In genomic region chr1:84037758-84038611, GRCh38 we compare ENCODE assay signal across 3 cellular contexts.
TF ChIP-seq lines count a peak whose summit lies in the region.

No MANE protein-coding gene starts in this region.

TF ChIP-seq in GM23338, 12 proteins besides CTCF, POLR2A, EP300 and RAD21:
- TF ChIP-seq CREB1 (CRISPR knock-in tag; IDR thresholded peaks at IDR 0.05; ENCODE audit: low read depth) = no peak
- no peak for TF ChIP-seq EZH2 (IDR thresholded peaks at IDR 0.05; ENCODE audit: low read depth, unreplicated experiment)
- no peak for TF ChIP-seq ZNF462 (CRISPR knock-in tag; IDR thresholded peaks at IDR 0.05)

TF ChIP-seq in K562, 482 proteins besides CTCF, POLR2A, EP300 and RAD21 (continues in another document):
- TF ChIP-seq ZNF133 (CRISPR knock-in tag; IDR thresholded peaks at IDR 0.05) (no peak), SMC3 (conservative IDR thresholded peaks at IDR 0.05; ENCODE audit: insufficient read depth, low read depth, low read length) (no peak), DEAF1 (CRISPR knock-in tag; IDR thresholded peaks at IDR 0.05) (no peak), ZNF143 (CRISPR knock-in tag; IDR thresholded peaks at IDR 0.05) (no peak), FOXK2 (conservative IDR thresholded peaks at IDR 0.05 in 1 of 2, IDR thresholded peaks at IDR 0.05 in 1 of 2; ENCODE audit: low read depth in 2 of 2) (no peak), ZBTB40 (IDR thresholded peaks at IDR 0.05) (no peak), ZBTB40 (CRISPR knock-in tag; IDR thresholded peaks at IDR 0.05) (no peak), NONO (IDR thresholded peaks at IDR 0.05; ENCODE audit: low read depth in 2 of 2, low read length in 1 of 2) (no peak), PHTF2 (CRISPR knock-in tag; IDR thresholded peaks at IDR 0.05) (no peak), CEBPZ (IDR thresholded peaks at IDR 0.05; ENCODE audit: borderline replicate concordance, low read depth, low read length) (no peak)

TF ChIP-seq in HepG2, 621 proteins besides CTCF, POLR2A, EP300 and RAD21:
- TF ChIP-seq ZNF530 (CRISPR knock-in tag; IDR thresholded peaks at IDR 0.05; ENCODE audit: low read depth) (no peak), ZNF430 (CRISPR knock-in tag; IDR thresholded peaks at IDR 0.05) (no peak), ZNF574 (CRISPR knock-in tag; IDR thresholded peaks at IDR 0.05) (peak; percentile 97), ZMYM4 (CRISPR knock-in tag; IDR thresholded peaks at IDR 0.05) (peak; percentile 90), RAD51 (IDR thresholded peaks at IDR 0.05; ENCODE audit: borderline replicate concordance) (no peak), POGZ (CRISPR knock-in tag; IDR thresholded peaks at IDR 0.05) (peak; percentile 52), GABPA (IDR thresholded peaks at IDR 0.05; ENCODE audit: low read depth, low read length) (no peak), GABPA (CRISPR knock-in tag; IDR thresholded peaks at IDR 0.05; ENCODE audit: low read depth) (peak; percentile 32; the same call in 1 of the 2 replicates), HNRNPUL1 (IDR thresholded peaks at IDR 0.05; ENCODE audit: low read depth, low read length) (no peak), THAP9 (CRISPR knock-in tag; IDR thresholded peaks at IDR 0.05; ENCODE audit: borderline replicate concordance) (no peak), JARID2 (CRISPR knock-in tag; IDR thresholded peaks at IDR 0.05; ENCODE audit: insufficient replicate concordance) (no peak), ZNF207 (IDR thresholded peaks at IDR 0.05; ENCODE audit: borderline replicate concordance) (no peak), YY1 (IDR thresholded peaks at IDR 0.05; ENCODE audit: insufficient read depth, insufficient replicate concordance, low read depth, low read length) (no peak), ZBTB2 (CRISPR knock-in tag; IDR thresholded peaks at IDR 0.05; ENCODE audit: low read depth) (no peak), BRCA1 (CRISPR knock-in tag; IDR thresholded peaks at IDR 0.05) (no peak), ZNF75D (CRISPR knock-in tag; IDR thresholded peaks at IDR 0.05; ENCODE audit: borderline replicate concordance) (no peak), SP2 (CRISPR knock-in tag; IDR thresholded peaks at IDR 0.05) (no peak), KLF12 (CRISPR knock-in tag; IDR thresholded peaks at IDR 0.05; ENCODE audit: borderline replicate concordance) (no peak), PITX1 (CRISPR knock-in tag; IDR thresholded peaks at IDR 0.05) (0 out of 2 replicates have a peak, but pooled peaks have one; percentile 31), ZNF367 (CRISPR knock-in tag; IDR thresholded peaks at IDR 0.05; ENCODE audit: borderline replicate concordance) (no peak), REST (IDR thresholded peaks at IDR 0.05; ENCODE audit: borderline replicate concordance in 1 of 2, low read depth in 1 of 2, low read length in 2 of 2) (no peak), DPF2 (CRISPR knock-in tag; IDR thresholded peaks at IDR 0.05; ENCODE audit: borderline replicate concordance, low read depth) (no peak), PRDM4 (CRISPR knock-in tag; IDR thresholded peaks at IDR 0.05; ENCODE audit: borderline replicate concordance) (no peak), ZNF121 (CRISPR knock-in tag; IDR thresholded peaks at IDR 0.05) (no peak), ZBTB40 (IDR thresholded peaks at IDR 0.05) (no peak), ZBTB40 (CRISPR knock-in tag; IDR thresholded peaks at IDR 0.05) (no peak), REPIN1 (CRISPR knock-in tag; IDR thresholded peaks at IDR 0.05; ENCODE audit: borderline replicate concordance, low read depth) (no peak), ZBTB7A (CRISPR knock-in tag; IDR thresholded peaks at IDR 0.05) (no peak)
